ENCODE assay signal across 8 cellular contexts in the genomic region with DNA sequence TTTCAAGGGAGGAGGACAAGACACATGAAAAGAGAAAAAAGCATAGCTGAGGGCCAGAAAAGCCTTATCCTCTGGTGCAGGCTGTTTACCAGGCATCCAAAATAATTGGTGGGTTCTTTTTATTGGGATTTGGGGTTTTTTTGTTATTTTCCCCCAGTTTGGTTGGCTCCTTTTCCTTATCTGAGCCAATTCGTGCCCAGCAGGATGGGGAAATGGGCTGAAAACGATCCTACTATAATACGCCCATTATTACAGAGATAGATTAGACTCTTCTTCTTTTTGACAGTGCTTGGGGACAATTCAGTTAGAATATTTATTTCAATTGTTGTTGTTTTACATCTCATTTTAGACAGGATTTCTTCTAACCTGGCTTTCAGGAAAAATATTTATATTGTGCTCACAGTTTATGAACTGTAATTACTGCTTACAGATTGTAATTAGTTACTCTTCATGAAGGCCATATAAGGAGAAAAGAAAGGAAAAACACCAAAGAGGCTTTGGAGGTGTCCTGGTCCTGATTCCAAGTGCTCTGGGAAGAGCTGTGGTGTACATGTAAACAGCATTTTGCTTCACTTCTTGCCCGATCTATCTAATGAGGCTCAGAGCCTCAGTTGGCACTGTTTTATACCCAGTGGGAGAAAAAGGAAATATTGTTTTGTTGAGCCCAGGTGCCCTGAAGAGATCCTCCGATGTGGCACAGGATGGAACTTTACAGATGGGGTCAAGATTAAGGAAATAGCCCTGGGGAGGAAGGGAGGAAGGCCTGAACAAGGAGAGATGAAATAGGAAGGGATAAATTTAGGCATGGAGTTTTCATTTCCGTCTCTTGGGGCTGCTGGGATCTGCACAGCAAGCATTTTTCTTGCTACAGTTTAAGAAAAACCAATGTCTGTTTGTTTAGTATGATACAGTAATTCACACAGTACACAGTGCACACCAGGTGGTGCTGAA. TPM values are rescaled to one million over a fixed set of nuclear protein-coding genes. Genes with fewer than 3 reads are reported as not detected.
A peak's percentile ranks its signal among the peaks of the same experiment; 100 is the strongest.
DNase-seq lines count a peak whose midpoint lies in the region; FAIRE-seq and TF ChIP-seq lines count a peak whose summit lies in the region.

No MANE protein-coding gene starts in this region.

- DNase-seq in NCI-H1417 (lab: John Stamatoyannopoulos, UW) (peak; percentile 18 to 72 (median 48)), NCI-H1417 treated with DMSO at 0.1 percent for 48 hours (lab: John Stamatoyannopoulos, UW) (no peak), NAMALWA (ENCODE audit: low spot score) (peak; percentile 69), adrenal gland (no peak), RCC 7860 (ENCODE audit: low spot score) (no peak)
- no peak for DNase-seq in stimulated activated CD4-positive, alpha-beta T cell treated with anti-CD3 and anti-CD28 coated beads, Interleukin-4, amount 100 ng/mL, for 4 hours

- TF ChIP-seq POLR2A in adrenal gland (IDR thresholded peaks at IDR 0.05): peak in 1 of 2 donors; percentile 76

- peak overlapping the region; percentile 90 for H3K4me2 ChIP-seq in skeletal muscle satellite cell (ENCODE audit: low read length)

- H3K27ac ChIP-seq in adrenal gland: peak overlapping the region; percentile 51 to 97 (median 96)

- intact Hi-C loops in adrenal gland (cut with DNase I): no loop called here

- FAIRE-seq in RCC 7860 (lab: Jason Lieb, UNC): no peak

- H3K9ac ChIP-seq in iPS-15b (ENCODE audit: low read depth, low read length) (peak overlapping the region; percentile 67), skeletal muscle satellite cell (ENCODE audit: low read depth, low read length) (peak overlapping the region; percentile 99)

- H3K27me3 ChIP-seq in adrenal gland: no peaks in the 10 kb centered on the region
- H3K27me3 ChIP-seq in iPS-15b (ENCODE audit: control insufficient read depth, insufficient read depth, low read length): no peaks in the 10 kb centered on the region
- peaks cover 3% of the 10 kb centered on the region for H3K27me3 ChIP-seq in skeletal muscle satellite cell (ENCODE audit: control insufficient read depth, insufficient read depth, low read length)

- H3K4me1 ChIP-seq in adrenal gland (replicated peaks in 1 of 2) (peaks cover 24 to 49% of the 10 kb centered on the region in 2 donors), iPS-15b (ENCODE audit: control insufficient read depth, insufficient read depth, low read length) (peaks cover 10% of the 10 kb centered on the region), skeletal muscle satellite cell (ENCODE audit: control insufficient read depth, insufficient read depth, low read length) (peaks cover 14% of the 10 kb centered on the region)

- H3K9me3 ChIP-seq in adrenal gland (replicated peaks in 1 of 3): no peaks in the 10 kb centered on the region
- H3K9me3 ChIP-seq in iPS-15b (ENCODE audit: control insufficient read depth, insufficient read depth, low read length): no peaks in the 10 kb centered on the region
- no peaks in the 10 kb centered on the region for H3K9me3 ChIP-seq in skeletal muscle satellite cell (replicated peaks; ENCODE audit: low read length)

- H3K4me3 ChIP-seq in adrenal gland (peak overlapping the region in 1 of 4 donors; percentile 64), iPS-15b (ENCODE audit: low read depth, low read length) (peak overlapping the region; percentile 84), skeletal muscle satellite cell (ENCODE audit: low read length) (peak overlapping the region; percentile 96)

- H3K36me3 ChIP-seq in adrenal gland (replicated peaks in 1 of 2): no peaks in the 10 kb centered on the region
- no peaks in the 10 kb centered on the region for H3K36me3 ChIP-seq in iPS-15b (ENCODE audit: control insufficient read depth, insufficient read depth, low read length)
- peaks cover 5% of the 10 kb centered on the region for H3K36me3 ChIP-seq in skeletal muscle satellite cell (ENCODE audit: insufficient read depth, low read length)

- no peak for TF ChIP-seq CTCF in adrenal gland (IDR thresholded peaks at IDR 0.05)

- WGBS in adrenal gland, 4 donors: 10 to 13% (median 12%) methylated on average over 6 of the region's 6 CpGs

RNA-seq across cellular contexts. Expression of a gene that starts 0.6 kb away (rescaled TPM):
- total RNA-seq in adrenal gland: 10 to 100 TPM; 24.8 to 46.4 (median 41.5) TPM
- polyA plus RNA-seq in adrenal gland: 10 to 100 TPM; 14.9 to 37.0 (median 18.7) TPM
- 30.2 and 31.7 TPM in 2 replicates for total RNA-seq in skeletal muscle satellite cell (2012; rRNA removed)

RNA-seq across cellular contexts. Expression of a gene that starts 11.1 kb away (rescaled TPM):
- 100 to 1,000 TPM in 1 of 8 donors, 10 to 100 TPM in 7; 16.1 to 142 (median 65.5) TPM for total RNA-seq in adrenal gland
- 100 to 1,000 TPM in 2 of 3 donors, 10 to 100 TPM in 1; 95.4 to 248 (median 112) TPM for polyA plus RNA-seq in adrenal gland
- total RNA-seq in skeletal muscle satellite cell (2012; rRNA removed): 18.8 and 21.5 TPM in 2 replicates

RNA-seq across cellular contexts. Expression of a gene that starts 59.0 kb away (rescaled TPM):
- total RNA-seq in adrenal gland: not detected
- not detected for polyA plus RNA-seq in adrenal gland
- not detected in 2 replicates for total RNA-seq in skeletal muscle satellite cell (2012; rRNA removed)

Comparison
In these comparisons a context has a peak if more than half of its experiments do, and no peak if none do; other contexts are left out.
1. DNase-seq: peak in NCI-H1417 (3 of 3) and NAMALWA (single experiment); none in NCI-H1417 treated with DMSO at 0.1 percent for 48 hours (single experiment), adrenal gland (0 of 7), RCC 7860 (single experiment) and stimulated activated CD4-positive, alpha-beta T cell treated with anti-CD3 and anti-CD28 coated beads, Interleukin-4, amount 100 ng/mL, for 4 hours (0 of 2).